Comparison of ENCODE assay signal across 1 cellular context in genomic region chr11:75786101-75786736, GRCh38.
TF ChIP-seq lines count a peak whose summit lies in the region.

No MANE protein-coding gene starts in this region.

TF ChIP-seq in K562, 482 proteins besides CTCF, POLR2A, EP300 and RAD21:
- TF ChIP-seq EZH2 (IDR thresholded peaks at IDR 0.05; ENCODE audit: borderline replicate concordance, low read depth, low read length) = no peak
- no peak for TF ChIP-seq MIER1 (IDR thresholded peaks at IDR 0.05; ENCODE audit: low read depth)
- no peak for TF ChIP-seq FOXP1 (CRISPR knock-in tag; IDR thresholded peaks at IDR 0.05)
- TF ChIP-seq SPI1 (IDR thresholded peaks at IDR 0.05; ENCODE audit: borderline replicate concordance, low read depth, low read length) = peak; percentile 24; the same call in 1 of the 2 replicates
- TF ChIP-seq MAFG (tag; conservative IDR thresholded peaks at IDR 0.05) = no peak
TF ChIP-seq in K562: peak in this region for 1.
